In the genomic region with DNA sequence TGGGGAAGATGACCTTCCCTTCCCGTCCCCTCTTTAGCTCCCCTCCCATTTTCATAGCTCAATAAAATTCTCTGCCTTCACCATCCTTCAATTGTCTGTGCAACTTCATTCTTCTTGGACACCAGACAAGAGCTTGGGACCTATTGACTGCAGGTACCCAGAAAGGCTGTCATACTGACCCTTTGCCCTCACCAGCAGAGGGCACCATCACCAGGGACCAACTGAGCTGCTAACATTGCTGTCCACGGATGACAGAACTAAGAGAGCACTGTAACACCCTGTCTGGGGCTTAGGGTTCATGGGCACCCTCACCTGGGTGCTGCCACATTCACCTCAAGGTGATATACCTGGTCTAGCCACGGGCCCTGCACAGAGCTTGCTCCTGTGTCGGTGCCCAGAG, we compare ENCODE assay signal across 22 cellular contexts.
DNase-seq lines count a peak whose midpoint lies in the region; ATAC-seq and TF ChIP-seq lines count a peak whose summit lies in the region.
"Had no signal": no experiment of that assay in that cellular context is flagged by ENCODE, and none has a peak within 500 bp of the region (broad histone marks: within the 10 kb centered on the region; RNA-seq: fewer than 3 reads in every experiment).

No MANE protein-coding gene starts in this region.

- CTCF ChIA-PET in WTC11 (lab: Charles Lee) (interaction anchor here (1.0 to 1.5 kb wide), 6 partner anchors 26 to 415 kb away, joined by 3 to 8 read pairs (median 5); no protein-coding TSS in a partner anchor), T-cell (lab: Charles Lee) (no interaction called here)

- H3K9me3 Mint-ChIP-seq in WTC11 (peaks cover 4% of the 10 kb centered on the region), T-cell (peaks cover 7 to 16% (median 13%) of the 10 kb centered on the region in 3 donors)
- peaks cover 15% of the 10 kb centered on the region for H3K9me3 Mint-ChIP-seq in activated T-cell treated with anti-CD3 and anti-CD28 coated beads, Interleukin-2, amount 50 U/mL, for 24 hours

- H3K27me3 Mint-ChIP-seq in WTC11 (ENCODE audit: low read depth): no peaks in the 10 kb centered on the region
- H3K27me3 Mint-ChIP-seq in T-cell: no peaks in the 10 kb centered on the region
- H3K27me3 Mint-ChIP-seq in activated T-cell treated with anti-CD3 and anti-CD28 coated beads, Interleukin-2, amount 50 U/mL, for 24 hours: no peaks in the 10 kb centered on the region
- H3K27me3 Mint-ChIP-seq: activated CD8-positive, alpha-beta memory T cell treated with anti-CD3 and anti-CD28 coated beads, Interleukin-2, amount 10 ng/mL, durations not matched to agents 7 days and 5 days had no signal

- DNase-seq in NOMO-1 treated with DMSO at 0.1 percent for 48 hours (lab: John Stamatoyannopoulos, UW; ENCODE audit: unreplicated experiment) (peak; percentile 3), NOMO-1 (lab: John Stamatoyannopoulos, UW; ENCODE audit: unreplicated experiment in 2 of 2) (no peak), LNCaP clone FGC (ENCODE audit: low read depth) (no peak), WTC11 (ENCODE audit: low spot score) (peak; percentile 32), osteoblast (ENCODE audit: insufficient read length, low spot score, missing footprints) (peak; percentile 2), T-cell (no peak), GDM1 (lab: John Stamatoyannopoulos, UW) (no peak)
- no peak for DNase-seq in activated T-cell treated with anti-CD3 and anti-CD28 coated beads, Interleukin-2, amount 50 U/mL, for 24 hours
- DNase-seq: activated CD4-positive, CD25-positive, alpha-beta regulatory T cell; activated CD8-positive, alpha-beta memory T cell treated with anti-CD3 and anti-CD28 coated beads, Interleukin-2, amount 10 ng/mL, durations not matched to agents 7 days and 5 days; aorta; CD8-positive, alpha-beta T cell; kidney glomerular epithelial cell; NCI-H2029; NCI-H510A treated with DMSO at 0.1 percent for 48 hours; SW 1271; trophoblast cell had no signal

- no peaks in the 10 kb centered on the region for H4K20me1 ChIP-seq in osteoblast (ENCODE audit: insufficient read depth, low read length)

- H3K79me2 ChIP-seq in osteoblast (ENCODE audit: insufficient read depth, low read length): no peaks in the 10 kb centered on the region

- H3K4me1 Mint-ChIP-seq in WTC11 (peaks cover 26% of the 10 kb centered on the region), T-cell (no peaks in the 10 kb centered on the region)
- no peaks in the 10 kb centered on the region for H3K4me1 Mint-ChIP-seq in activated T-cell treated with anti-CD3 and anti-CD28 coated beads, Interleukin-2, amount 50 U/mL, for 24 hours (ENCODE audit: low read depth)
- H3K4me1 Mint-ChIP-seq: activated CD8-positive, alpha-beta memory T cell treated with anti-CD3 and anti-CD28 coated beads, Interleukin-2, amount 10 ng/mL, durations not matched to agents 7 days and 5 days; stimulated activated effector memory CD8-positive, alpha-beta T cell treated with anti-CD3 and anti-CD28 coated beads, Interleukin-12 subunit alpha, Interleukin-12 subunit beta, amount 100 ng/mL, for 72 hours had no signal

- TF ChIP-seq CTCF in LNCaP clone FGC (IDR thresholded peaks at IDR 0.05; ENCODE audit: control insufficient read depth, extremely low read depth, insufficient read depth): peak; percentile 18; the same call in 1 of the 2 replicates
- TF ChIP-seq CTCF in WTC11 (IDR thresholded peaks at IDR 0.05): no peak; the same call in 1 of the 2 replicates
- no peak for TF ChIP-seq CTCF in osteoblast (IDR thresholded peaks at IDR 0.05; ENCODE audit: extremely low read depth, low read depth, low read length)

- no peak overlapping the region for H2AFZ ChIP-seq in osteoblast (ENCODE audit: low read length)

- H3K4me3 Mint-ChIP-seq in WTC11 (no peak overlapping the region), T-cell (no peak overlapping the region)
- no peak overlapping the region for H3K4me3 Mint-ChIP-seq in activated T-cell treated with anti-CD3 and anti-CD28 coated beads, Interleukin-2, amount 50 U/mL, for 24 hours
- H3K4me3 Mint-ChIP-seq: activated CD8-positive, alpha-beta memory T cell treated with anti-CD3 and anti-CD28 coated beads, Interleukin-2, amount 10 ng/mL, durations not matched to agents 7 days and 5 days; CD8-positive, alpha-beta T cell; stimulated activated effector memory CD8-positive, alpha-beta T cell treated with anti-CD3 and anti-CD28 coated beads, Interleukin-12 subunit alpha, Interleukin-12 subunit beta, amount 100 ng/mL, for 72 hours had no signal

- POLR2A ChIA-PET in WTC11 (lab: Charles Lee) (no interaction called here), T-cell (lab: Charles Lee) (no interaction called here)

- no peak overlapping the region for H3K4me2 ChIP-seq in osteoblast (ENCODE audit: insufficient read depth, low read length)

- H3K9me3 ChIP-seq in osteoblast (ENCODE audit: low read depth, low read length): peaks cover 5% of the 10 kb centered on the region
- H3K9me3 ChIP-seq: Peyer's patch had no signal

- H3K4me3 ChIP-seq in LNCaP clone FGC (ENCODE audit: low read depth, low read length) (no peak overlapping the region), osteoblast (ENCODE audit: insufficient read depth, low read length) (no peak overlapping the region)
- H3K4me3 ChIP-seq: coronary artery, esophagus muscularis mucosa, Peyer's patch, skin epidermis had no signal

- H3K36me3 ChIP-seq in osteoblast (ENCODE audit: insufficient read depth, low read length): no peaks in the 10 kb centered on the region
- H3K36me3 ChIP-seq: esophagus muscularis mucosa, Peyer's patch had no signal

- no peaks in the 10 kb centered on the region for H3K4me1 ChIP-seq in osteoblast (ENCODE audit: insufficient read depth, low read length)
- H3K4me1 ChIP-seq: esophagus muscularis mucosa, Peyer's patch had no signal

- ATAC-seq in WTC11 (peak; percentile 70), T-cell (replicated peaks in 1 of 4) (no peak)
- ATAC-seq: activated CD8-positive, alpha-beta memory T cell treated with anti-CD3 and anti-CD28 coated beads, Interleukin-2, amount 10 ng/mL, durations not matched to agents 7 days and 5 days; CD8-positive, alpha-beta T cell; stimulated activated effector memory CD8-positive, alpha-beta T cell treated with anti-CD3 and anti-CD28 coated beads, Interleukin-12 subunit alpha, Interleukin-12 subunit beta, amount 100 ng/mL, for 72 hours had no signal

- no peaks in the 10 kb centered on the region for H3K27me3 ChIP-seq in osteoblast (ENCODE audit: insufficient read depth, low read length)
- H3K27me3 ChIP-seq: esophagus muscularis mucosa, Peyer's patch had no signal

- H3K27ac ChIP-seq in osteoblast (ENCODE audit: low read depth, low read length): no peak overlapping the region
- H3K27ac ChIP-seq: coronary artery, esophagus muscularis mucosa, Peyer's patch, skin epidermis had no signal

- H3K27ac Mint-ChIP-seq in WTC11: no peak overlapping the region
- H3K27ac Mint-ChIP-seq in T-cell: no peak overlapping the region
- H3K27ac Mint-ChIP-seq in activated T-cell treated with anti-CD3 and anti-CD28 coated beads, Interleukin-2, amount 50 U/mL, for 24 hours: no peak overlapping the region
- H3K27ac Mint-ChIP-seq: activated CD8-positive, alpha-beta memory T cell treated with anti-CD3 and anti-CD28 coated beads, Interleukin-2, amount 10 ng/mL, durations not matched to agents 7 days and 5 days; CD8-positive, alpha-beta T cell; stimulated activated effector memory CD8-positive, alpha-beta T cell treated with anti-CD3 and anti-CD28 coated beads, Interleukin-12 subunit alpha, Interleukin-12 subunit beta, amount 100 ng/mL, for 72 hours had no signal

- H3K36me3 Mint-ChIP-seq in WTC11 (peaks cover 3% of the 10 kb centered on the region; the same call in 1 of the 2 replicates), T-cell (no peaks in the 10 kb centered on the region)
- H3K36me3 Mint-ChIP-seq in activated T-cell treated with anti-CD3 and anti-CD28 coated beads, Interleukin-2, amount 50 U/mL, for 24 hours (ENCODE audit: low read depth): no peaks in the 10 kb centered on the region
- H3K36me3 Mint-ChIP-seq: activated CD8-positive, alpha-beta memory T cell treated with anti-CD3 and anti-CD28 coated beads, Interleukin-2, amount 10 ng/mL, durations not matched to agents 7 days and 5 days; CD8-positive, alpha-beta T cell; stimulated activated effector memory CD8-positive, alpha-beta T cell treated with anti-CD3 and anti-CD28 coated beads, Interleukin-12 subunit alpha, Interleukin-12 subunit beta, amount 100 ng/mL, for 72 hours had no signal

TF ChIP-seq in WTC11, 78 proteins besides CTCF, POLR2A, EP300 and RAD21 (continues in another document):
- TF ChIP-seq CDX4 (CRISPR knock-in tag; IDR thresholded peaks at IDR 0.05; ENCODE audit: borderline replicate concordance): no peak
- TF ChIP-seq, protein P1, sequence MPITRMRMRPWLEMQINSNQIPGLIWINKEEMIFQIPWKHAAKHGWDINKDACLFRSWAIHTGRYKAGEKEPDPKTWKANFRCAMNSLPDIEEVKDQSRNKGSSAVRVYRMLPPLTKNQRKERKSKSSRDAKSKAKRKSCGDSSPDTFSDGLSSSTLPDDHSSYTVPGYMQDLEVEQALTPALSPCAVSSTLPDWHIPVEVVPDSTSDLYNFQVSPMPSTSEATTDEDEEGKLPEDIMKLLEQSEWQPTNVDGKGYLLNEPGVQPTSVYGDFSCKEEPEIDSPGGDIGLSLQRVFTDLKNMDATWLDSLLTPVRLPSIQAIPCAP (CRISPR knock-in tag; IDR thresholded peaks at IDR 0.05): no peak
- no peak for TF ChIP-seq NR3C1 (CRISPR knock-in tag; conservative IDR thresholded peaks at IDR 0.05; ENCODE audit: low read depth)
- no peak for TF ChIP-seq JUN (CRISPR knock-in tag; IDR thresholded peaks at IDR 0.05)
- no peak for TF ChIP-seq PREB (CRISPR knock-in tag; IDR thresholded peaks at IDR 0.05; ENCODE audit: borderline replicate concordance)
- TF ChIP-seq, protein P2, sequence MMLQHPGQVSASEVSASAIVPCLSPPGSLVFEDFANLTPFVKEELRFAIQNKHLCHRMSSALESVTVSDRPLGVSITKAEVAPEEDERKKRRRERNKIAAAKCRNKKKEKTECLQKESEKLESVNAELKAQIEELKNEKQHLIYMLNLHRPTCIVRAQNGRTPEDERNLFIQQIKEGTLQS (CRISPR knock-in tag; conservative IDR thresholded peaks at IDR 0.05): no peak
- TF ChIP-seq MYBL2 (CRISPR knock-in tag; IDR thresholded peaks at IDR 0.05): no peak

Comparison
In these comparisons a context has a peak if more than half of its experiments do, and no peak if none do; other contexts are left out.
1. DNase-seq: peak in NOMO-1 treated with DMSO at 0.1 percent for 48 hours (single experiment), WTC11 (single experiment) and osteoblast (single experiment); none in NOMO-1 (0 of 2), LNCaP clone FGC (single experiment), T-cell (0 of 34), activated T-cell treated with anti-CD3 and anti-CD28 coated beads, Interleukin-2, amount 50 U/mL, for 24 hours (single experiment) and GDM1 (single experiment).